In genomic region chr3:19446687-19447086, GRCh38 we compare ENCODE assay signal across 1 cellular context.
TF ChIP-seq lines count a peak whose summit lies in the region.

No MANE protein-coding gene starts in this region.

TF ChIP-seq in GM23338, 12 proteins besides CTCF, POLR2A, EP300 and RAD21 (continued from another document):
- TF ChIP-seq ZNF462 (CRISPR knock-in tag; IDR thresholded peaks at IDR 0.05) (no peak), ZNF114 (CRISPR knock-in tag; IDR thresholded peaks at IDR 0.05) (no peak)
TF ChIP-seq in GM23338: peak in this region for 0.
